ENCODE assay signal across 1 cellular context in the genomic region with DNA sequence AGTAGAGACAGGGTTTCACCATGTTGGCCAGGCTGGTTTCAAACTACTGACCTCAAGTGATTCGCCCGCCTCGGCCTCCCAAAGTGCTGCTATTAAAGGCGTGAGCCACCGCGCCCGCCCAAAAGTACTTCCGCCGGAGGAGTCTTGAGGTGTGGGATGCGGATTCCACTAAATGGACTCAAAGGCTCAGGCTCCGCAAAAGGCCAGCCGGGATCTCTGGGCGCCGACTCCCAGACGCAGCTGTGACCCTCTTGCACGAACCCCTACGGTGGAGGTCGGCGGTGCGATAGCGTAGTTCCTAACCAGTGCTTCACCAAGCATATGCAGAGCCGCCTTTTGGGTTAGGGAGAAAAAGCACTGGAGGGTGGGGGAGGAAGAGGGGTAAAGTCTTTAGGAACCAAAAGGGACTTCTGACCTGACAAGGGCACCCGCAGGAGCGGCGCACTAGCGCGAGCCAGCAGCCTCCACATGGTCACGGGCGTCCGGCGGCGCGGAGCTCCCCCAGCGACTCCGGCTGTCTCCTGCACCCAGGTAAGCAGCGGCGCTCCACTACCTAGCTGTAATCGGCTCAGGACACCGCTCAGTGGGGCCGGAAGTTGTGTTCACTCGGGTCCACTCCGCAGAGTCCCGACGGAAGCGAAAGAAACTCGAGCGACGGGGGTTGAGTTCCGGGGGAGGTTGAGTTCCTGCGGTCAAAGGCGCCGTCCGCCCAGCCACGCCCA.
TF ChIP-seq lines count a peak whose summit lies in the region.

Gene MRPL16, minus strand, starts transcription at position 590 of the 722 bp plus-strand sequence. Its CDS starts 120 bp downstream, at position 470.

TF ChIP-seq in HCT116, 20 proteins besides CTCF, POLR2A, EP300 and RAD21 (continued from another document):
- no peak for TF ChIP-seq REST (IDR thresholded peaks at IDR 0.05; ENCODE audit: low read depth)
